1 cellular context compared by ENCODE assay signal in the genomic region with DNA sequence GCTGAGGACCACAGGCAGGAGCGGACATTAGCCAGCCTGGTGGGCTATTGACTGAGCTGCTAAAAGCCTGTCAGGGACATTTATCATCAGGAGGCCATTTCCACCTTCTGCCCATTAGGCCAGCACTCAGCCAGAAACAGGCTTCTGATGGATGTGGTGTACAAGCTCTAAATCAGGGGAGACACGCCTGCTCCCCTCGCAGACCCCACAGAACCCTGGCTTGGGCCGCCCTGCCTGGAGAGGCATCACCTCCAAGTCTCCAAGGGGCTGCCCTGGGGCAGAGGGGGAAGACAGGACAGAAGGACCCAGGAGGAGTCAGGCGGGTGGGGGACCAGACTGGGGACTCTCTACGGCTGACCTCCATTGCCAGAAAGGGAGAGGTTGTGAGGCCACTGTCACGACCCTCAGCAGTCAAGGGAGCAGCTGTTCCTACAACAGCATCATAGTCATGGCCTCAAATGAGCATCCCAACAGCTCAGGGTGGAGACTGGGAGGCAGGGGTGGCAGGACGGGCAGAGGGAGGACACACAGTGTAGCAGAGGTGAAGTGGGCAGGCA.
TF ChIP-seq lines count a peak whose summit lies in the region.

No MANE protein-coding gene starts in this region.

TF ChIP-seq in IMR-90, 13 proteins besides CTCF, POLR2A, EP300 and RAD21 (continued from another document):
- TF ChIP-seq, protein P1, sequence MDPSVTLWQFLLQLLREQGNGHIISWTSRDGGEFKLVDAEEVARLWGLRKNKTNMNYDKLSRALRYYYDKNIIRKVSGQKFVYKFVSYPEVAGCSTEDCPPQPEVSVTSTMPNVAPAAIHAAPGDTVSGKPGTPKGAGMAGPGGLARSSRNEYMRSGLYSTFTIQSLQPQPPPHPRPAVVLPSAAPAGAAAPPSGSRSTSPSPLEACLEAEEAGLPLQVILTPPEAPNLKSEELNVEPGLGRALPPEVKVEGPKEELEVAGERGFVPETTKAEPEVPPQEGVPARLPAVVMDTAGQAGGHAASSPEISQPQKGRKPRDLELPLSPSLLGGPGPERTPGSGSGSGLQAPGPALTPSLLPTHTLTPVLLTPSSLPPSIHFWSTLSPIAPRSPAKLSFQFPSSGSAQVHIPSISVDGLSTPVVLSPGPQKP (IDR thresholded peaks at IDR 0.05; ENCODE audit: borderline replicate concordance, low read depth, low read length) = no peak
- no peak for TF ChIP-seq MAFK (IDR thresholded peaks at IDR 0.05; ENCODE audit: low read depth, low read length)
- TF ChIP-seq FOS (IDR thresholded peaks at IDR 0.05; ENCODE audit: low read depth, low read length) = no peak
- no peak for TF ChIP-seq NFE2L2 (IDR thresholded peaks at IDR 0.05; ENCODE audit: low read depth, low read length)
- no peak for TF ChIP-seq MAZ (IDR thresholded peaks at IDR 0.05; ENCODE audit: borderline replicate concordance, low read depth, low read length)
- TF ChIP-seq SMC3 (IDR thresholded peaks at IDR 0.05; ENCODE audit: low read depth, low read length) = no peak
- TF ChIP-seq, protein P2, sequence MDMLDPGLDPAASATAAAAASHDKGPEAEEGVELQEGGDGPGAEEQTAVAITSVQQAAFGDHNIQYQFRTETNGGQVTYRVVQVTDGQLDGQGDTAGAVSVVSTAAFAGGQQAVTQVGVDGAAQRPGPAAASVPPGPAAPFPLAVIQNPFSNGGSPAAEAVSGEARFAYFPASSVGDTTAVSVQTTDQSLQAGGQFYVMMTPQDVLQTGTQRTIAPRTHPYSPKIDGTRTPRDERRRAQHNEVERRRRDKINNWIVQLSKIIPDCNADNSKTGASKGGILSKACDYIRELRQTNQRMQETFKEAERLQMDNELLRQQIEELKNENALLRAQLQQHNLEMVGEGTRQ (IDR thresholded peaks at IDR 0.05; ENCODE audit: low read depth, low read length) = no peak
- TF ChIP-seq MXI1 (IDR thresholded peaks at IDR 0.05; ENCODE audit: borderline replicate concordance, low read depth, low read length) = no peak
- TF ChIP-seq CHD1 (IDR thresholded peaks at IDR 0.05; ENCODE audit: low read depth, low read length) = no peak
- no peak for TF ChIP-seq RCOR1 (IDR thresholded peaks at IDR 0.05; ENCODE audit: insufficient replicate concordance, low read length)
- no peak for TF ChIP-seq RFX5 (IDR thresholded peaks at IDR 0.05; ENCODE audit: low read depth, low read length)
- no peak for TF ChIP-seq BHLHE40 (IDR thresholded peaks at IDR 0.05; ENCODE audit: low read depth, low read length)
